ENCODE assay signal across 8 cellular contexts in the genomic region with DNA sequence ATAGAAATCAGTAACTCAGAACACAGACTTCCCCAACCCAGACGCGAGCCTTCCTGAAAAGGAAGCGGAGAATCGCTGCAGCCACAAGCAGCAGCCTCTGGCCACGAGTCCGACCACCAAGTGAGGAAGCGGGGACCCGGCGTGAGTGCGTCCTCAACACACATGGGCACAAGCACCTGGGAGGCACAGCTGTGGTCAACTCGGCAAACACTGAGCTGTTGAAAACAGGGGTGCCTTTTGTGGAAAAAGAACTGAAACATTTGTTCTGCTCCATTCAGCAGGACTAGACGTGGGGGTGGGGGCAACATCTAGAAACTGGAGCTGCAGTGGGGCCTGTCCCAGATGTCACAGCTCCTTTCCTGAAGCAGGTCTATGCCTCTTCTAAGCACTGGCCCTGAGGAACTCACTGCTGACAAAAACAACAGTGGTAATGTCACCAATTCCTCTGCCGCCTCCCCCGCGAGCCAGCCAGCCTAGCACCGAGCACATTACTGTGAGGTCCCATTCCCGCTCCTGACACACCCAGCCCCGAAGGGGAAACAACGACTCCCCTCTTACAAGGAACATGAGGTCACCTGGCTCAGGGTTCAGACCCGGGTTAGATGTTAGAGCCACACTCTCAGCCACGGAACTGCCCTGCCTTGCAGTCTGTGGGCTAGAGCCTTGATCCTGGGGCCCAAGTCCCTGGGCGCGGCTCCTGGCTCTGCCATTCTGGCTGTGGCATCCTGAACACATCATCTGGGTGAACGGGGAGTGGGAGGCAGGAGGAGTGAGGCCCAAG. TPM values are rescaled to one million over a fixed set of nuclear protein-coding genes. Genes with fewer than 3 reads are reported as not detected.
DNase-seq lines count a peak whose midpoint lies in the region; ATAC-seq and TF ChIP-seq lines count a peak whose summit lies in the region.

No MANE protein-coding gene starts in this region.

- H3K4me1 Mint-ChIP-seq in activated CD4-positive, alpha-beta T cell treated with anti-CD3 and anti-CD28 coated beads, Interleukin-2, amount 10 ng/mL, durations not matched to agents 7 days and 5 days: peaks cover 92% of the 10 kb centered on the region
- H3K4me1 Mint-ChIP-seq in natural killer cell: peaks cover 53 to 55% of the 10 kb centered on the region in 2 donors

- DNase-seq in GM12865 (ENCODE audit: low read depth) (peak; percentile 79), natural killer cell (no peak), COLO668 (lab: John Stamatoyannopoulos, UW; ENCODE audit: unreplicated experiment) (no peak), NCI-H2196 (lab: John Stamatoyannopoulos, UW; ENCODE audit: unreplicated experiment) (no peak)
- peak; percentile 34 for DNase-seq in activated CD4-positive, alpha-beta T cell treated with anti-CD3 and anti-CD28 coated beads, Interleukin-2, amount 10 ng/mL, durations not matched to agents 7 days and 5 days

- H3K36me3 Mint-ChIP-seq in activated CD4-positive, alpha-beta T cell treated with anti-CD3 and anti-CD28 coated beads, Interleukin-2, amount 10 ng/mL, durations not matched to agents 7 days and 5 days (ENCODE audit: low read depth): peaks cover 70% of the 10 kb centered on the region
- H3K36me3 Mint-ChIP-seq in natural killer cell: no peaks in the 10 kb centered on the region

- POLR2A ChIA-PET in activated CD4-positive, alpha-beta T cell treated with anti-CD3 and anti-CD28 coated beads, Interleukin-2, amount 10 ng/mL, durations not matched to agents 7 days and 5 days (lab: Charles Lee): interaction anchor here (1.6 kb wide), 1 partner anchor 29 kb away, joined by 4 read pairs; a partner anchor contains a TSS

- ATAC-seq in HG02852 (IDR thresholded peaks at IDR 0.05; ENCODE audit: unreplicated experiment) (peak; percentile 59), natural killer cell (no peak), SK-N-SH treated with all-trans-retinoic acid at 6 μM for 48 hours (no peak)
- ATAC-seq in activated CD4-positive, CD25-positive, alpha-beta regulatory T cell treated with anti-CD3 and anti-CD28 coated beads, Interleukin-2, amount 50 U/mL, for 24 hours: no peak

- H3K4me3 ChIP-seq in GM12865 (ENCODE audit: low read depth, low read length): no peak overlapping the region

- peak overlapping the region; percentile 98 for H3K27ac Mint-ChIP-seq in activated CD4-positive, alpha-beta T cell treated with anti-CD3 and anti-CD28 coated beads, Interleukin-2, amount 10 ng/mL, durations not matched to agents 7 days and 5 days
- H3K27ac Mint-ChIP-seq in natural killer cell: peak overlapping the region; percentile 92 to 100

- no peaks in the 10 kb centered on the region for H3K9me3 Mint-ChIP-seq in activated CD4-positive, alpha-beta T cell treated with anti-CD3 and anti-CD28 coated beads, Interleukin-2, amount 10 ng/mL, durations not matched to agents 7 days and 5 days
- no peaks in the 10 kb centered on the region for H3K9me3 Mint-ChIP-seq in natural killer cell

- no peak for TF ChIP-seq CTCF in GM12865 (IDR thresholded peaks at IDR 0.05; ENCODE audit: insufficient read depth, low read depth, low read length, missing control alignments)
- no peak for TF ChIP-seq CTCF in natural killer cell (IDR thresholded peaks at IDR 0.05)

- no peaks in the 10 kb centered on the region for H3K27me3 Mint-ChIP-seq in activated CD4-positive, alpha-beta T cell treated with anti-CD3 and anti-CD28 coated beads, Interleukin-2, amount 10 ng/mL, durations not matched to agents 7 days and 5 days
- H3K27me3 Mint-ChIP-seq in natural killer cell (ENCODE audit: low read depth in 2 of 2): no peaks in the 10 kb centered on the region

- intact Hi-C loops in natural killer cell (cut with micrococcal nuclease): no loop called here

- peak overlapping the region; percentile 82 for H3K4me3 Mint-ChIP-seq in activated CD4-positive, alpha-beta T cell treated with anti-CD3 and anti-CD28 coated beads, Interleukin-2, amount 10 ng/mL, durations not matched to agents 7 days and 5 days
- H3K4me3 Mint-ChIP-seq in natural killer cell: peak overlapping the region; percentile 83

- CTCF ChIA-PET in activated CD4-positive, alpha-beta T cell treated with anti-CD3 and anti-CD28 coated beads, Interleukin-2, amount 10 ng/mL, durations not matched to agents 7 days and 5 days (lab: Charles Lee): interaction anchor here (0.8 to 3.5 kb wide), 9 partner anchors 11 to 136 kb away, joined by 3 to 16 read pairs (median 3); no protein-coding TSS in a partner anchor

TF ChIP-seq in SK-N-SH treated with all-trans-retinoic acid at 6 μM for 48 hours, 23 proteins besides CTCF, POLR2A, EP300 and RAD21:
- TF ChIP-seq SNAI2 (CRISPR knock-in tag; IDR thresholded peaks at IDR 0.05) (no peak), CSDC2 (CRISPR knock-in tag; IDR thresholded peaks at IDR 0.05) (no peak), ARNTL (CRISPR knock-in tag; IDR thresholded peaks at IDR 0.05; ENCODE audit: borderline replicate concordance, low read depth) (no peak), TCF4 (CRISPR knock-in tag; IDR thresholded peaks at IDR 0.05; ENCODE audit: borderline replicate concordance) (no peak), ISL1 (CRISPR knock-in tag; IDR thresholded peaks at IDR 0.05) (no peak), TOX (CRISPR knock-in tag; IDR thresholded peaks at IDR 0.05; ENCODE audit: borderline replicate concordance) (no peak), ZFP30 (CRISPR knock-in tag; IDR thresholded peaks at IDR 0.05) (no peak), PPARA (CRISPR knock-in tag; IDR thresholded peaks at IDR 0.05; ENCODE audit: borderline replicate concordance) (no peak), ZNF565 (CRISPR knock-in tag; conservative IDR thresholded peaks at IDR 0.05; ENCODE audit: low read depth) (no peak), ESRRG (CRISPR knock-in tag; IDR thresholded peaks at IDR 0.05) (no peak), ZNF8 (CRISPR knock-in tag; IDR thresholded peaks at IDR 0.05) (no peak), ZC3H10 (CRISPR knock-in tag; IDR thresholded peaks at IDR 0.05) (no peak), OSR1 (CRISPR knock-in tag; IDR thresholded peaks at IDR 0.05) (no peak)
- TF ChIP-seq, protein P1, sequence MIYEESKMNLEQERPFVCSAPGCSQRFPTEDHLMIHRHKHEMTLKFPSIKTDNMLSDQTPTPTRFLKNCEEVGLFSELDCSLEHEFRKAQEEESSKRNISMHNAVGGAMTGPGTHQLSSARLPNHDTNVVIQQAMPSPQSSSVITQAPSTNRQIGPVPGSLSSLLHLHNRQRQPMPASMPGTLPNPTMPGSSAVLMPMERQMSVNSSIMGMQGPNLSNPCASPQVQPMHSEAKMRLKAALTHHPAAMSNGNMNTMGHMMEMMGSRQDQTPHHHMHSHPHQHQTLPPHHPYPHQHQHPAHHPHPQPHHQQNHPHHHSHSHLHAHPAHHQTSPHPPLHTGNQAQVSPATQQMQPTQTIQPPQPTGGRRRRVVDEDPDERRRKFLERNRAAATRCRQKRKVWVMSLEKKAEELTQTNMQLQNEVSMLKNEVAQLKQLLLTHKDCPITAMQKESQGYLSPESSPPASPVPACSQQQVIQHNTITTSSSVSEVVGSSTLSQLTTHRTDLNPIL (CRISPR knock-in tag; IDR thresholded peaks at IDR 0.05; ENCODE audit: low read depth): no peak
- TF ChIP-seq, protein P2, sequence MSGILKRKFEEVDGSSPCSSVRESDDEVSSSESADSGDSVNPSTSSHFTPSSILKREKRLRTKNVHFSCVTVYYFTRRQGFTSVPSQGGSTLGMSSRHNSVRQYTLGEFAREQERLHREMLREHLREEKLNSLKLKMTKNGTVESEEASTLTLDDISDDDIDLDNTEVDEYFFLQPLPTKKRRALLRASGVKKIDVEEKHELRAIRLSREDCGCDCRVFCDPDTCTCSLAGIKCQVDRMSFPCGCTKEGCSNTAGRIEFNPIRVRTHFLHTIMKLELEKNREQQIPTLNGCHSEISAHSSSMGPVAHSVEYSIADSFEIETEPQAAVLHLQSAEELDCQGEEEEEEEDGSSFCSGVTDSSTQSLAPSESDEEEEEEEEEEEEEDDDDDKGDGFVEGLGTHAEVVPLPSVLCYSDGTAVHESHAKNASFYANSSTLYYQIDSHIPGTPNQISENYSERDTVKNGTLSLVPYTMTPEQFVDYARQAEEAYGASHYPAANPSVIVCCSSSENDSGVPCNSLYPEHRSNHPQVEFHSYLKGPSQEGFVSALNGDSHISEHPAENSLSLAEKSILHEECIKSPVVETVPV (CRISPR knock-in tag; IDR thresholded peaks at IDR 0.05): no peak
TF ChIP-seq in SK-N-SH treated with all-trans-retinoic acid at 6 μM for 48 hours: peak in this region for 0.

RNA-seq across cellular contexts. Expression of a gene that starts 28.9 kb away (rescaled TPM):
- total RNA-seq in activated CD4-positive, alpha-beta T cell treated with anti-CD3 and anti-CD28 coated beads, Interleukin-2, amount 10 ng/mL, durations not matched to agents 7 days and 5 days: 10 to 100 TPM; 22.5 to 25.0 TPM
- total RNA-seq in natural killer cell: 10 to 100 TPM; 11.4 to 17.9 (median 17.8) TPM

RNA-seq across cellular contexts. Expression of a gene that starts 36.3 kb away (rescaled TPM):
- total RNA-seq in activated CD4-positive, alpha-beta T cell treated with anti-CD3 and anti-CD28 coated beads, Interleukin-2, amount 10 ng/mL, durations not matched to agents 7 days and 5 days: 100 to 1,000 TPM in 1 of 2 experiments, 10 to 100 TPM in 1; 95.8 to 106 TPM
- total RNA-seq in natural killer cell: 10 to 100 TPM; 29.4 to 42.7 (median 37.7) TPM

Comparison
In these comparisons a context has a peak if more than half of its experiments do, and no peak if none do; other contexts are left out.
1. DNase-seq: peak in GM12865 (single experiment) and activated CD4-positive, alpha-beta T cell treated with anti-CD3 and anti-CD28 coated beads, Interleukin-2, amount 10 ng/mL, durations not matched to agents 7 days and 5 days (single experiment); none in natural killer cell (single experiment), COLO668 (single experiment) and NCI-H2196 (single experiment).